12 cellular contexts compared by ENCODE assay signal in genomic region chr6:6392214-6393068, GRCh38.
DNase-seq lines count a peak whose midpoint lies in the region; ATAC-seq lines count a peak whose summit lies in the region.
"Had no signal": no experiment of that assay in that cellular context is flagged by ENCODE, and none has a peak within 500 bp of the region (broad histone marks: within the 10 kb centered on the region; RNA-seq: fewer than 3 reads in every experiment).

No MANE protein-coding gene starts in this region.

- no peak overlapping the region for H3K27ac Mint-ChIP-seq in activated naive CD8-positive, alpha-beta T cell treated with anti-CD3 and anti-CD28 coated beads, Interleukin-2, amount 50 U/mL, for 24 hours
- H3K27ac Mint-ChIP-seq in activated naive CD8-positive, alpha-beta T cell treated with anti-CD3 and anti-CD28 coated beads for 36 hours = no peak overlapping the region

- no peak for DNase-seq in activated naive CD8-positive, alpha-beta T cell treated with anti-CD3 and anti-CD28 coated beads, Interleukin-2, amount 50 U/mL, for 24 hours
- no peak for DNase-seq in activated naive CD8-positive, alpha-beta T cell treated with anti-CD3 and anti-CD28 coated beads for 36 hours
- DNase-seq in NCI-H187 (lab: John Stamatoyannopoulos, UW) (no peak), T-helper 2 cell (no peak), HAP-1 (ENCODE audit: low spot score in 2 of 2) (no peak)
- DNase-seq: activated CD4-positive, alpha-beta T cell treated with anti-CD3 and anti-CD28 coated beads, Interleukin-2, amount 50 U/mL, for 4 hours; NCI-H2029 treated with DMSO at 0.1 percent for 48 hours; sigmoid colon; SJCRH30 had no signal

- H3K9me3 ChIP-seq in HAP-1 = no peaks in the 10 kb centered on the region
- H3K9me3 ChIP-seq: sigmoid colon, SJCRH30 had no signal

- no peaks in the 10 kb centered on the region for H3K27me3 ChIP-seq in HAP-1 (ENCODE audit: low read depth)
- H3K27me3 ChIP-seq: sigmoid colon, SJCRH30 had no signal

- peaks cover 12% of the 10 kb centered on the region for H3K27me3 Mint-ChIP-seq in activated naive CD8-positive, alpha-beta T cell treated with anti-CD3 and anti-CD28 coated beads, Interleukin-2, amount 50 U/mL, for 24 hours
- peaks cover 10% of the 10 kb centered on the region for H3K27me3 Mint-ChIP-seq in activated naive CD8-positive, alpha-beta T cell treated with anti-CD3 and anti-CD28 coated beads for 36 hours

- H3K36me3 Mint-ChIP-seq in activated naive CD8-positive, alpha-beta T cell treated with anti-CD3 and anti-CD28 coated beads, Interleukin-2, amount 50 U/mL, for 24 hours (ENCODE audit: low read depth) = no peaks in the 10 kb centered on the region
- no peaks in the 10 kb centered on the region for H3K36me3 Mint-ChIP-seq in activated naive CD8-positive, alpha-beta T cell treated with anti-CD3 and anti-CD28 coated beads for 36 hours

- H3K9me3 Mint-ChIP-seq in activated naive CD8-positive, alpha-beta T cell treated with anti-CD3 and anti-CD28 coated beads, Interleukin-2, amount 50 U/mL, for 24 hours = no peaks in the 10 kb centered on the region
- H3K9me3 Mint-ChIP-seq in activated naive CD8-positive, alpha-beta T cell treated with anti-CD3 and anti-CD28 coated beads for 36 hours = no peaks in the 10 kb centered on the region

- H3K36me3 ChIP-seq in HAP-1 (replicated peaks) = no peaks in the 10 kb centered on the region
- H3K36me3 ChIP-seq: sigmoid colon, SJCRH30 had no signal

- in situ Hi-C loops in HAP-1 (cut with MboI; ENCODE audit: low sequenced_read_pairs) = no loop called here

- peaks cover 8% of the 10 kb centered on the region for H3K4me1 Mint-ChIP-seq in activated naive CD8-positive, alpha-beta T cell treated with anti-CD3 and anti-CD28 coated beads, Interleukin-2, amount 50 U/mL, for 24 hours
- H3K4me1 Mint-ChIP-seq in activated naive CD8-positive, alpha-beta T cell treated with anti-CD3 and anti-CD28 coated beads for 36 hours = peaks cover 3% of the 10 kb centered on the region

- no peak overlapping the region for H3K4me3 ChIP-seq in HAP-1
- H3K4me3 ChIP-seq: sigmoid colon, SJCRH30 had no signal

- H3K4me3 Mint-ChIP-seq in activated naive CD8-positive, alpha-beta T cell treated with anti-CD3 and anti-CD28 coated beads, Interleukin-2, amount 50 U/mL, for 24 hours = no peak overlapping the region
- H3K4me3 Mint-ChIP-seq in activated naive CD8-positive, alpha-beta T cell treated with anti-CD3 and anti-CD28 coated beads for 36 hours = no peak overlapping the region

- ATAC-seq in activated naive CD8-positive, alpha-beta T cell treated with anti-CD3 and anti-CD28 coated beads, Interleukin-2, amount 50 U/mL, for 24 hours = peak; percentile 40
- ATAC-seq in HG02571 (IDR thresholded peaks at IDR 0.05; ENCODE audit: unreplicated experiment) (peak; percentile 58), HG03354 (IDR thresholded peaks at IDR 0.05; ENCODE audit: poor library complexity, severe bottlenecking, unreplicated experiment) (peak; percentile 76), esophagus mucosa (no peak)

- H3K4me1 ChIP-seq in HAP-1 = no peaks in the 10 kb centered on the region
- H3K4me1 ChIP-seq: sigmoid colon, SJCRH30 had no signal
